ENCODE assay signal across 13 cellular contexts in genomic region chr1:94160811-94161210, GRCh38. TPM values are rescaled to one million over a fixed set of nuclear protein-coding genes. Genes with fewer than 3 reads are reported as not detected.
DNase-seq lines count a peak whose midpoint lies in the region; ATAC-seq and TF ChIP-seq lines count a peak whose summit lies in the region.
"Had no signal": no experiment of that assay in that cellular context is flagged by ENCODE, and none has a peak within 500 bp of the region (broad histone marks: within the 10 kb centered on the region; RNA-seq: fewer than 3 reads in every experiment).

No MANE protein-coding gene starts in this region.

- no peaks in the 10 kb centered on the region for H3K36me3 ChIP-seq in kidney epithelial cell (ENCODE audit: control insufficient read depth, insufficient read depth, low read length)

- H3K27ac Mint-ChIP-seq in stimulated activated effector memory CD8-positive, alpha-beta T cell treated with anti-CD3 and anti-CD28 coated beads, Interleukin-12 subunit alpha, Interleukin-12 subunit beta, amount 100 ng/mL, for 72 hours: no peak overlapping the region
- H3K27ac Mint-ChIP-seq: CD4-positive, alpha-beta T cell had no signal

- ATAC-seq in stimulated activated effector memory CD8-positive, alpha-beta T cell treated with anti-CD3 and anti-CD28 coated beads, Interleukin-12 subunit alpha, Interleukin-12 subunit beta, amount 100 ng/mL, for 72 hours: no peak
- ATAC-seq: body of pancreas; stimulated activated naive CD8-positive, alpha-beta T cell treated with anti-CD3 and anti-CD28 coated beads, Interleukin-15, Interleukin-2, amounts not matched to agents 100 U/mL and 50 U/mL, for 24 hours had no signal

- no peaks in the 10 kb centered on the region for H3K4me1 Mint-ChIP-seq in stimulated activated effector memory CD8-positive, alpha-beta T cell treated with anti-CD3 and anti-CD28 coated beads, Interleukin-12 subunit alpha, Interleukin-12 subunit beta, amount 100 ng/mL, for 72 hours

- DNase-seq in AG04449 (ENCODE audit: low read depth, low spot score) (peak; percentile 64), HS-5 (ENCODE audit: low read depth) (peak; percentile 53), brain pericyte (ENCODE audit: low read depth, low spot score) (peak; percentile 46), kidney epithelial cell (ENCODE audit: low read depth) (peak; percentile 67), NCI-H69 (lab: John Stamatoyannopoulos, UW) (no peak), NCI-H2107 (lab: John Stamatoyannopoulos, UW) (no peak), activated T-cell treated with anti-CD3 and anti-CD28 coated beads for 4 hours (no peak)
- no peak for DNase-seq in stimulated activated effector memory CD8-positive, alpha-beta T cell treated with anti-CD3 and anti-CD28 coated beads, Interleukin-12 subunit alpha, Interleukin-12 subunit beta, amount 100 ng/mL, for 72 hours (ENCODE audit: low spot score in 2 of 2)
- DNase-seq: activated CD4-positive, alpha-beta T cell treated with anti-CD3 and anti-CD28 coated beads for 48 hours; body of pancreas; CD4-positive, alpha-beta T cell; KBM-7; stimulated activated naive CD8-positive, alpha-beta T cell treated with anti-CD3 and anti-CD28 coated beads, Interleukin-15, Interleukin-2, amounts not matched to agents 100 U/mL and 50 U/mL, for 24 hours had no signal

- H3K4me3 Mint-ChIP-seq in stimulated activated effector memory CD8-positive, alpha-beta T cell treated with anti-CD3 and anti-CD28 coated beads, Interleukin-12 subunit alpha, Interleukin-12 subunit beta, amount 100 ng/mL, for 72 hours: no peak overlapping the region
- H3K4me3 Mint-ChIP-seq: CD4-positive, alpha-beta T cell had no signal

- H3K9me3 Mint-ChIP-seq in stimulated activated effector memory CD8-positive, alpha-beta T cell treated with anti-CD3 and anti-CD28 coated beads, Interleukin-12 subunit alpha, Interleukin-12 subunit beta, amount 100 ng/mL, for 72 hours: peaks cover 2% of the 10 kb centered on the region
- H3K9me3 Mint-ChIP-seq: CD4-positive, alpha-beta T cell had no signal

- H3K27me3 ChIP-seq in kidney epithelial cell (ENCODE audit: control insufficient read depth, insufficient read depth, low read length): no peaks in the 10 kb centered on the region
- H3K27me3 ChIP-seq: body of pancreas had no signal

- CTCF ChIA-PET in AG04449 (lab: Yijun Ruan, JAX): no interaction called here

- no peak for TF ChIP-seq CTCF in AG04449 (IDR thresholded peaks at IDR 0.05; ENCODE audit: insufficient read depth, low read length, missing control alignments)
- no peak for TF ChIP-seq CTCF in kidney epithelial cell (IDR thresholded peaks at IDR 0.05; ENCODE audit: insufficient read depth, low read length, poor library complexity, severe bottlenecking)

- POLR2A ChIA-PET in AG04449 (lab: Yijun Ruan, JAX): no interaction called here

- H3K4me3 ChIP-seq in AG04449 (ENCODE audit: low read depth, low read length) (no peak overlapping the region), kidney epithelial cell (ENCODE audit: low read depth, low read length) (no peak overlapping the region)
- H3K4me3 ChIP-seq: body of pancreas had no signal

- H3K36me3 Mint-ChIP-seq in stimulated activated effector memory CD8-positive, alpha-beta T cell treated with anti-CD3 and anti-CD28 coated beads, Interleukin-12 subunit alpha, Interleukin-12 subunit beta, amount 100 ng/mL, for 72 hours: no peaks in the 10 kb centered on the region

RNA-seq across cellular contexts. Expression of gene ABCA4, which starts 39.9 kb away (rescaled TPM):
- total RNA-seq in kidney epithelial cell: not detected in 2 replicates
- total RNA-seq: CD4-positive, alpha-beta T cell had no signal

Comparison
In these comparisons a context has a peak if more than half of its experiments do, and no peak if none do; other contexts are left out.
1. DNase-seq: peak in AG04449 (single experiment), HS-5 (single experiment), brain pericyte (single experiment) and kidney epithelial cell (single experiment); none in stimulated activated effector memory CD8-positive, alpha-beta T cell treated with anti-CD3 and anti-CD28 coated beads, Interleukin-12 subunit alpha, Interleukin-12 subunit beta, amount 100 ng/mL, for 72 hours (0 of 2), NCI-H69 (single experiment), NCI-H2107 (single experiment) and activated T-cell treated with anti-CD3 and anti-CD28 coated beads for 4 hours (single experiment).